Comparison of ENCODE assay signal across 1 cellular context in genomic region chr21:45586289-45586858, GRCh38.
TF ChIP-seq lines count a peak whose summit lies in the region.

No MANE protein-coding gene starts in this region.

TF ChIP-seq in H1, 55 proteins besides CTCF, POLR2A, EP300 and RAD21:
- peak; percentile 69; the same call in 1 of the 2 replicates for TF ChIP-seq KDM1A (IDR thresholded peaks at IDR 0.05; ENCODE audit: borderline replicate concordance, low read length)
- TF ChIP-seq CEBPB (IDR thresholded peaks at IDR 0.05; ENCODE audit: low read depth, low read length), result no peak
- 0 out of 4 replicates have a peak, but pooled peaks of 1 of the 2 experiments have one; percentile 52 for TF ChIP-seq HDAC2 (IDR thresholded peaks at IDR 0.05; ENCODE audit: borderline replicate concordance in 1 of 2, low read depth in 2 of 2, low read length in 2 of 2)
